Comparison of ENCODE assay signal across 8 cellular contexts in genomic region chr7:42953989-42954388, GRCh38.
"Had no signal": no experiment of that assay in that cellular context is flagged by ENCODE, and none has a peak within 500 bp of the region (broad histone marks: within the 10 kb centered on the region; RNA-seq: fewer than 3 reads in every experiment).

No MANE protein-coding gene starts in this region.

- H3K27ac ChIP-seq: GM23248, HL-60 had no signal

- H3K4me1 ChIP-seq: HAP-1 had no signal

- H3K9me3 ChIP-seq: HAP-1 had no signal

- DNase-seq: GM23248, GOT3, H7, KBM-7 had no signal

- ATAC-seq: HCT116, HepG2 had no signal

- H3K36me3 ChIP-seq: HAP-1 had no signal

- H3K4me3 ChIP-seq: GM23248, HAP-1 had no signal
